1 cellular context compared by ENCODE assay signal in the genomic region with DNA sequence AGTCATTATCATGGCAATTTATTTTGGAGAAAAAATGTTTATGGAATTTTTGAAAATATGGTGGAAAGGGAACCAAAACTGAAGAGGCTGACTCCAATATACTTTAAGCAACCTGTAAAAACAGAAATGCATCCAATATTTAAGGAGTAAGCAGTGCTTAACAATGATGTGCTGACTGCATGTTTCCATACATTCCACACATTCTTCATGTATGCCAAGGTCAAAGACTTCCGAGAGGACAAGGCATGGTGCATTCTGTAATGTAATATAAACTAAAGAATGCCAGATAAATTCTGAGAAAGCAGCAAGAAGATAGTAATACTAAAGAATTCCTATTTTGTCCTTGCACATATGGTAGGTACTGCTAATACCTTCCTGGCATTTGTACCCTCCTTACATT.
TF ChIP-seq lines count a peak whose summit lies in the region.

No MANE protein-coding gene starts in this region.

TF ChIP-seq in GM23338, 12 proteins besides CTCF, POLR2A, EP300 and RAD21 (continued from another document):
- TF ChIP-seq, protein P1, sequence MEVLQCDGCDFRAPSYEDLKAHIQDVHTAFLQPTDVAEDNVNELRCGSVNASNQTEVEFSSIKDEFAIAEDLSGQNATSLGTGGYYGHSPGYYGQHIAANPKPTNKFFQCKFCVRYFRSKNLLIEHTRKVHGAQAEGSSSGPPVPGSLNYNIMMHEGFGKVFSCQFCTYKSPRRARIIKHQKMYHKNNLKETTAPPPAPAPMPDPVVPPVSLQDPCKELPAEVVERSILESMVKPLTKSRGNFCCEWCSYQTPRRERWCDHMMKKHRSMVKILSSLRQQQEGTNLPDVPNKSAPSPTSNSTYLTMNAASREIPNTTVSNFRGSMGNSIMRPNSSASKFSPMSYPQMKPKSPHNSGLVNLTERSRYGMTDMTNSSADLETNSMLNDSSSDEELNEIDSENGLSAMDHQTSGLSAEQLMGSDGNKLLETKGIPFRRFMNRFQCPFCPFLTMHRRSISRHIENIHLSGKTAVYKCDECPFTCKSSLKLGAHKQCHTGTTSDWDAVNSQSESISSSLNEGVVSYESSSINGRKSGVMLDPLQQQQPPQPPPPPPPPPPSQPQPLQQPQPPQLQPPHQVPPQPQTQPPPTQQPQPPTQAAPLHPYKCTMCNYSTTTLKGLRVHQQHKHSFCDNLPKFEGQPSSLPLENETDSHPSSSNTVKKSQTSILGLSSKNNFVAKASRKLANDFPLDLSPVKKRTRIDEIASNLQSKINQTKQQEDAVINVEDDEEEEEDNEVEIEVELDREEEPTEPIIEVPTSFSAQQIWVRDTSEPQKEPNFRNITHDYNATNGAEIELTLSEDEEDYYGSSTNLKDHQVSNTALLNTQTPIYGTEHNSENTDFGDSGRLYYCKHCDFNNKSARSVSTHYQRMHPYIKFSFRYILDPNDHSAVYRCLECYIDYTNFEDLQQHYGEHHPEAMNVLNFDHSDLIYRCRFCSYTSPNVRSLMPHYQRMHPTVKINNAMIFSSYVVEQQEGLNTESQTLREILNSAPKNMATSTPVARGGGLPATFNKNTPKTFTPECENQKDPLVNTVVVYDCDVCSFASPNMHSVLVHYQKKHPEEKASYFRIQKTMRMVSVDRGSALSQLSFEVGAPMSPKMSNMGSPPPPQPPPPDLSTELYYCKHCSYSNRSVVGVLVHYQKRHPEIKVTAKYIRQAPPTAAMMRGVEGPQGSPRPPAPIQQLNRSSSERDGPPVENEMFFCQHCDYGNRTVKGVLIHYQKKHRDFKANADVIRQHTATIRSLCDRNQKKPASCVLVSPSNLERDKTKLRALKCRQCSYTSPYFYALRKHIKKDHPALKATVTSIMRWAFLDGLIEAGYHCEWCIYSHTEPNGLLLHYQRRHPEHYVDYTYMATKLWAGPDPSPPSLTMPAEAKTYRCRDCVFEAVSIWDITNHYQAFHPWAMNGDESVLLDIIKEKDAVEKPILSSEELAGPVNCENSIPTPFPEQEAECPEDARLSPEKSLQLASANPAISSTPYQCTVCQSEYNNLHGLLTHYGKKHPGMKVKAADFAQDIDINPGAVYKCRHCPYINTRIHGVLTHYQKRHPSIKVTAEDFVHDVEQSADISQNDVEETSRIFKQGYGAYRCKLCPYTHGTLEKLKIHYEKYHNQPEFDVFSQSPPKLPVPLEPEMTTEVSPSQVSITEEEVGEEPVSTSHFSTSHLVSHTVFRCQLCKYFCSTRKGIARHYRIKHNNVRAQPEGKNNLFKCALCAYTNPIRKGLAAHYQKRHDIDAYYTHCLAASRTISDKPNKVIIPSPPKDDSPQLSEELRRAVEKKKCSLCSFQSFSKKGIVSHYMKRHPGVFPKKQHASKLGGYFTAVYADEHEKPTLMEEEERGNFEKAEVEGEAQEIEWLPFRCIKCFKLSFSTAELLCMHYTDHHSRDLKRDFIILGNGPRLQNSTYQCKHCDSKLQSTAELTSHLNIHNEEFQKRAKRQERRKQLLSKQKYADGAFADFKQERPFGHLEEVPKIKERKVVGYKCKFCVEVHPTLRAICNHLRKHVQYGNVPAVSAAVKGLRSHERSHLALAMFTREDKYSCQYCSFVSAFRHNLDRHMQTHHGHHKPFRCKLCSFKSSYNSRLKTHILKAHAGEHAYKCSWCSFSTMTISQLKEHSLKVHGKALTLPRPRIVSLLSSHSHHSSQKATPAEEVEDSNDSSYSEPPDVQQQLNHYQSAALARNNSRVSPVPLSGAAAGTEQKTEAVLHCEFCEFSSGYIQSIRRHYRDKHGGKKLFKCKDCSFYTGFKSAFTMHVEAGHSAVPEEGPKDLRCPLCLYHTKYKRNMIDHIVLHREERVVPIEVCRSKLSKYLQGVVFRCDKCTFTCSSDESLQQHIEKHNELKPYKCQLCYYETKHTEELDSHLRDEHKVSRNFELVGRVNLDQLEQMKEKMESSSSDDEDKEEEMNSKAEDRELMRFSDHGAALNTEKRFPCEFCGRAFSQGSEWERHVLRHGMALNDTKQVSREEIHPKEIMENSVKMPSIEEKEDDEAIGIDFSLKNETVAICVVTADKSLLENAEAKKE (CRISPR knock-in tag; IDR thresholded peaks at IDR 0.05), result no peak
- no peak for TF ChIP-seq ZNF114 (CRISPR knock-in tag; IDR thresholded peaks at IDR 0.05)
